9 cellular contexts compared by ENCODE assay signal in the genomic region with DNA sequence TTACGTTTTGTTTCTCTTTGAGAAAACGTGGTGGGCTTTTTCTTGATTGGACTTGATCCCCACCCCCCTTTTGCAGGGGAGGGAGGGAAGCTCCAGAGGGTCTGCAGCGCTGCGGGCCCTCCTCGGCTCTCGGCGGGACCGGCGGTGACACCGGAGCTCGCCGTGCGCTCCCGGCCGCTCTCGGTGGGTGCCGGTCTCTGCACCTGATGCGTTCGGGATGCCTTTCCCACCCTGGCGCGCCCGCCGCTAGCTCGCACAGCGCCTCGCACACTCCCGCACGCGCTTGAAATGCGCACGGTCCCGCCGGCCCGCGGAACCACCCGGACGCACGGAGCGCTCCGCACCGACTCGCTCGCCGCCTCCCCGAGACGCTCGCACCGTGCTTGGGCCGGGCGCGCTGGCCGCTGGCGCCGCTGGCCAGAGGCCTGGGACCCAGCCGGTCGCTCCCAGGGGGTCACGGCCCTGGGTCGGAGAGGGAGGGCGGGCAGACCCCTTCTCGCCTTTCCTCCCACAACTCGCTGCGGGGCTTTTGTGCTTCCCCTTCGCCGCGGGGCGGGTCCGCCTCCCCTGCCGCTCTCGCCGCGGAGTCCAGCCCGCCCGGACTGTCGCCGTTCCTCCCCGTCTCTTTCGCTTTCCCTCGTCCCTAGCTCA. TPM values are rescaled to one million over a fixed set of nuclear protein-coding genes. Genes with fewer than 3 reads are reported as not detected.
A peak's percentile ranks its signal among the peaks of the same experiment; 100 is the strongest.
DNase-seq lines count a peak whose midpoint lies in the region; ATAC-seq, FAIRE-seq and TF ChIP-seq lines count a peak whose summit lies in the region.
"Had no signal": no experiment of that assay in that cellular context is flagged by ENCODE, and none has a peak within 500 bp of the region (broad histone marks: within the 10 kb centered on the region; RNA-seq: fewer than 3 reads in every experiment).

No MANE protein-coding gene starts in this region.

- DNase-seq in AG10803 (ENCODE audit: low read depth) (no peak), adipocyte (ENCODE audit: low read depth) (peak; percentile 55), right atrium auricular region (ENCODE audit: low spot score) (no peak), renal cortical epithelial cell (ENCODE audit: low read depth) (peak; percentile 5), D721Med (ENCODE audit: insufficient read length, low spot score) (no peak)

- H3K27ac ChIP-seq in HUES48 (ENCODE audit: low read depth, low read length) (no peak overlapping the region), right atrium auricular region (peak overlapping the region; percentile 100)
- H3K27ac ChIP-seq: epithelial cell of prostate had no signal

- H3K9me3 ChIP-seq in HUES48 (ENCODE audit: control insufficient read depth, insufficient read depth, low read length): no peaks in the 10 kb centered on the region
- no peaks in the 10 kb centered on the region for H3K9me3 ChIP-seq in adipocyte (ENCODE audit: control insufficient read depth, low read length)
- no peaks in the 10 kb centered on the region for H3K9me3 ChIP-seq in right atrium auricular region

- H3K4me3 ChIP-seq in AG10803 (ENCODE audit: low read length) (peak overlapping the region; percentile 63), HUES48 (ENCODE audit: low read depth, low read length) (peak overlapping the region; percentile 64), adipocyte (ENCODE audit: low read length) (peak overlapping the region; percentile 94), right atrium auricular region (peak overlapping the region; percentile 84 to 97)

- H3K9ac ChIP-seq in HUES48 (ENCODE audit: low read depth, low read length) (no peak overlapping the region), adipocyte (ENCODE audit: low read length) (peak overlapping the region; percentile 100)

- peaks cover 17% of the 10 kb centered on the region for H3K4me1 ChIP-seq in HUES48 (ENCODE audit: control insufficient read depth, insufficient read depth, low read length)
- H3K4me1 ChIP-seq in adipocyte (ENCODE audit: control insufficient read depth, insufficient read depth, low read length): peaks cover 50% of the 10 kb centered on the region
- H3K4me1 ChIP-seq in right atrium auricular region: peaks cover 0 to 62% of the 10 kb centered on the region in 2 donors

- TF ChIP-seq CTCF in AG10803 (conservative IDR thresholded peaks at IDR 0.05; ENCODE audit: low read length): no peak
- no peak for TF ChIP-seq CTCF in right atrium auricular region (IDR thresholded peaks at IDR 0.05)
- no peak for TF ChIP-seq CTCF in D721Med (IDR thresholded peaks at IDR 0.05; ENCODE audit: insufficient read depth, missing control alignments)

- H3K27me3 ChIP-seq in HUES48 (ENCODE audit: control insufficient read depth, insufficient read depth, low read length): peaks cover 98% of the 10 kb centered on the region
- H3K27me3 ChIP-seq in adipocyte (replicated peaks; ENCODE audit: control insufficient read depth, insufficient read depth, low read length): no peaks in the 10 kb centered on the region
- H3K27me3 ChIP-seq in right atrium auricular region: no peaks in the 10 kb centered on the region

- FAIRE-seq in D721Med (lab: Jason Lieb, UNC): no peak

- H3K36me3 ChIP-seq in HUES48 (ENCODE audit: control insufficient read depth, insufficient read depth, low read length): no peaks in the 10 kb centered on the region
- H3K36me3 ChIP-seq in adipocyte (ENCODE audit: control insufficient read depth, insufficient read depth, low read length, severe bottlenecking): peaks cover 24% of the 10 kb centered on the region
- H3K36me3 ChIP-seq in right atrium auricular region: peaks cover 49% of the 10 kb centered on the region

- ATAC-seq in GM21423 (IDR thresholded peaks at IDR 0.05; ENCODE audit: unreplicated experiment) (no peak), GM19324 (IDR thresholded peaks at IDR 0.05; ENCODE audit: low FRiP score, unreplicated experiment) (no peak)

RNA-seq across cellular contexts. Expression of a gene that starts 1.0 kb away (rescaled TPM):
- total RNA-seq in right atrium auricular region (100 to 1,000 TPM in 1 of 2 donors, 10 to 100 TPM in 1; 65.5 to 101 TPM), renal cortical epithelial cell (5.7 and 53.7 TPM in 2 replicates)

Comparison
In these comparisons a context has a peak if more than half of its experiments do, and no peak if none do; other contexts are left out.
1. DNase-seq: peak in adipocyte (single experiment) and renal cortical epithelial cell (single experiment); none in AG10803 (single experiment), right atrium auricular region (single experiment) and D721Med (single experiment).
2. Peak in every context shown above with its lines, with median percentiles within 50 percentile points of each other: H3K4me3 ChIP-seq.